Comparison of ENCODE assay signal across 8 cellular contexts in the genomic region with DNA sequence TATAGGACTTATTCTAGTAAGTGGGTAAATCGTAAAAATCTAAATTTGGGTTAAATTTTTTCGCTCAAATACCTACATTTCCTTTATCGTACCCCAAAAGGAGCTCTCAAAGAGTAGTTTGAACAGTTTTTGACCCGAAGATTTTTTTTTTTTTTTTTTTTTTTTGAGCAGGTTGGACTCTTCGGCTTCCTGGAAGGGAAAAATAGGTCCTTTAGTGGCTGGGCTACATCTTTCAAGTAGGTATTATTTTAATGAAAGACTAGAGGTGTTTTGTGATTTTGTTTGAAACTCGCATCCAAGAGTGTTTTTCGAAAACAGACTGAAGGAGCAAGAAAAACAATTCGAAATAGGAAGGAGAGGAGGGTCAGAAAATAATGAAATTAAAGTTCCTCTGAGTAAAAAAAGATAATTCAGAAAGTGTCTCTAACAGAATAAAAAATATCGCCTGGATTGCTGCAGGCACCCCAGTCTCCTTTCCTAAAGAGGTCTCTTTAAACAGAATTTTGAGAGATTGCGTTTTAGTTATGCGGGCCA. TPM values are rescaled to one million over a fixed set of nuclear protein-coding genes. Genes with fewer than 3 reads are reported as not detected.
DNase-seq lines count a peak whose midpoint lies in the region; ATAC-seq and TF ChIP-seq lines count a peak whose summit lies in the region.

No MANE protein-coding gene starts in this region.

- no peak for ATAC-seq in GM21360 (IDR thresholded peaks at IDR 0.05; ENCODE audit: unreplicated experiment)

- no peak for TF ChIP-seq EP300 in esophagus muscularis mucosa (IDR thresholded peaks at IDR 0.05)

- H3K4me3 ChIP-seq in esophagus muscularis mucosa = peak overlapping the region; percentile 69 to 76 (median 72)

- H3K27me3 Mint-ChIP-seq in progenitor cell of endocrine pancreas = peaks cover 17% of the 10 kb centered on the region

- no peaks in the 10 kb centered on the region for H3K9me3 ChIP-seq in esophagus muscularis mucosa

- H3K36me3 ChIP-seq in esophagus muscularis mucosa = peaks cover 0 to 31% (median 15%) of the 10 kb centered on the region in 4 donors

- H3K27ac Mint-ChIP-seq in progenitor cell of endocrine pancreas = peak overlapping the region; percentile 84

- intact Hi-C loops in esophagus muscularis mucosa (cut with DNase I) = no loop called here

- H3K27me3 ChIP-seq in esophagus muscularis mucosa = no peaks in the 10 kb centered on the region

- H3K4me1 ChIP-seq in esophagus muscularis mucosa = peaks cover 40 to 57% (median 55%) of the 10 kb centered on the region in 4 donors

- peaks cover 22% of the 10 kb centered on the region for H3K36me3 Mint-ChIP-seq in progenitor cell of endocrine pancreas (ENCODE audit: insufficient read depth)

- H3K27ac ChIP-seq in esophagus muscularis mucosa (replicated peaks in 1 of 4) = peak overlapping the region; percentile 98 to 100 (median 99)

- DNase-seq in NCI-H1105 treated with DMSO at 0.1 percent for 48 hours (lab: John Stamatoyannopoulos, UW) (peak; percentile 60), NCI-H1105 (lab: John Stamatoyannopoulos, UW) (no peak), RPMI8226 (peak; percentile 16), esophagus muscularis mucosa (ENCODE audit: extremely low spot score) (no peak), progenitor cell of endocrine pancreas (ENCODE audit: low spot score, unreplicated experiment) (no peak), NCI-H446 treated with DMSO at 0.1 percent for 48 hours (lab: John Stamatoyannopoulos, UW) (no peak), 8988T (no peak)

- WGBS in esophagus muscularis mucosa = 14% methylated on average over 11 of the region's 11 CpGs

- H3K9me3 Mint-ChIP-seq in progenitor cell of endocrine pancreas (ENCODE audit: low read depth) = no peaks in the 10 kb centered on the region

- TF ChIP-seq CTCF in esophagus muscularis mucosa (IDR thresholded peaks at IDR 0.05) = no peak
- TF ChIP-seq CTCF in progenitor cell of endocrine pancreas (IDR thresholded peaks at IDR 0.05; ENCODE audit: unreplicated experiment) = no peak

- no peak for TF ChIP-seq POLR2A in esophagus muscularis mucosa (IDR thresholded peaks at IDR 0.05; ENCODE audit: low read depth)

- peaks cover 26% of the 10 kb centered on the region for H3K4me1 Mint-ChIP-seq in progenitor cell of endocrine pancreas (ENCODE audit: low read depth)

- peak overlapping the region; percentile 85 for H3K4me3 Mint-ChIP-seq in progenitor cell of endocrine pancreas (ENCODE audit: low read depth)

RNA-seq across cellular contexts. Expression of a gene that starts 6.0 kb away (rescaled TPM):
- total RNA-seq in esophagus muscularis mucosa (10 to 100 TPM; 48.7 to 97.4 (median 70.6) TPM), progenitor cell of endocrine pancreas (36.7 and 40.8 TPM in 2 replicates)

RNA-seq across cellular contexts. Expression of a gene that starts 27.2 kb away (rescaled TPM):
- total RNA-seq in esophagus muscularis mucosa (1 to 10 TPM in 1 of 4 donors, not detected in 3; 1.7 TPM), progenitor cell of endocrine pancreas (1.2 and 2.0 TPM in 2 replicates)

Comparison
In these comparisons a context has a peak if more than half of its experiments do, and no peak if none do; other contexts are left out.
1. DNase-seq: peak in NCI-H1105 treated with DMSO at 0.1 percent for 48 hours (single experiment) and RPMI8226 (single experiment); none in NCI-H1105 (single experiment), esophagus muscularis mucosa (single experiment), progenitor cell of endocrine pancreas (single experiment), NCI-H446 treated with DMSO at 0.1 percent for 48 hours (single experiment) and 8988T (single experiment).